Comparison of ENCODE assay signal across 25 cellular contexts in the genomic region with DNA sequence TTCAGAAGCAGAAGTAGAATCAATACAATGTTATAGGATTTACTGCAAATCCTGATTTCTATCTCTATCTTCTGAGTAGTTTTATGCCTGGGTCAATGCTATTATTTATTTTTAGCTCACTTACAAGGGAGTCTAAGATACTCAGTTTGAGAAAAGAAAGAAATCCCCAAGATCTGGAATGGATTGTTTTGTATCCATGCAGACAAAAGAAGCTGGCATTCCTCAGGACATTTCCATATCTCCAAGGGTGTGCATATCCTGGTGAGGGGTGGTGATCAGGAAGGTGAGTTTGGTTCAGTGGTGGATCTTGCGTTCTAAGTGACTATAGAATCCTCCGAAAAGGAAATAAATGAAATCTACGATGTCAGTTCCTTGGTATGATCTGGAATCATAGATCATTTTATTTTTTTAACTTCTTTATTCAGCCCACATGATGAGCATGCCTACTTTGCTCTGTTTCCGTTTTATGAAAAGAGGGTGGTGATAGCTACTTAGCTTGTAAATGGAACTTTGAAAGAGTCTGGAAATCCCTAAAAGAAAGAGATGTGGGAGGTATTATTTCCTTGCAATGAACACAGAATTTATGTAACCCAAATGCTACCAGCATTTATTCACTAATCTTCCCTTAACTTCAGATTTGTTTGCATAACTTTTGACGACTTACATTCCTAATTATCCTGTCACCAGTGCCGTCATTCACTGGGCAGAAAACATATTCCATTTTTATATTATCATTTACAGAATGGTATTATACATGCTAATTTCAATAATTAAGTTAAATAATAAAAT.
"Had no signal": no experiment of that assay in that cellular context is flagged by ENCODE, and none has a peak within 500 bp of the region (broad histone marks: within the 10 kb centered on the region; RNA-seq: fewer than 3 reads in every experiment).

No MANE protein-coding gene starts in this region.

- H3K36me3 Mint-ChIP-seq: natural killer cell treated with Interleukin-12 subunit alpha and Interleukin-12 subunit beta and Interleukin-15 and Interleukin-18, amount 100 ng/mL, for 72 hours had no signal

- H3K27me3 Mint-ChIP-seq: activated CD4-positive, alpha-beta T cell treated with anti-CD3 and anti-CD28 coated beads, Interleukin-2, amount 10 ng/mL, durations not matched to agents 7 days and 5 days; effector memory CD8-positive, alpha-beta T cell had no signal

- H3K4me3 Mint-ChIP-seq: activated CD4-positive, alpha-beta T cell treated with anti-CD3 and anti-CD28 coated beads, Interleukin-2, amount 10 ng/mL, durations not matched to agents 7 days and 5 days; activated CD8-positive, alpha-beta T cell treated with anti-CD3 and anti-CD28 coated beads, Interleukin-2, amount 10 ng/mL, durations not matched to agents 7 days and 5 days; activated naive CD4-positive, alpha-beta T cell treated with anti-CD3 and anti-CD28 coated beads for 36 hours; activated T-cell treated with anti-CD3 and anti-CD28 coated beads, Interleukin-2, amount 50 U/mL, for 24 hours; effector memory CD8-positive, alpha-beta T cell; natural killer cell treated with Interleukin-12 subunit alpha and Interleukin-12 subunit beta and Interleukin-15 and Interleukin-18, amount 100 ng/mL, for 72 hours had no signal

- H3K27me3 ChIP-seq: body of pancreas, tibial artery, uterus had no signal

- H3K36me3 ChIP-seq: lower lobe of right lung, tibial artery, uterus had no signal

- H3K4me1 ChIP-seq: body of pancreas, lower lobe of right lung, tibial artery, uterus had no signal

- H3K4me3 ChIP-seq: body of pancreas, lower lobe of right lung, tibial artery, uterus had no signal

- H3K9me3 ChIP-seq: body of pancreas, lower lobe of right lung, tibial artery, uterus had no signal

- ATAC-seq: activated CD8-positive, alpha-beta T cell treated with anti-CD3 and anti-CD28 coated beads, Interleukin-2, amount 10 ng/mL, durations not matched to agents 7 days and 5 days; body of pancreas; effector memory CD8-positive, alpha-beta T cell; left colon; lower lobe of right lung; natural killer cell treated with Interleukin-12 subunit alpha and Interleukin-12 subunit beta and Interleukin-15 and Interleukin-18, amount 100 ng/mL, for 72 hours; stimulated activated naive CD8-positive, alpha-beta T cell treated with anti-CD3 and anti-CD28 coated beads, Interleukin-15, Interleukin-2, amounts not matched to agents 100 U/mL and 50 U/mL, for 24 hours had no signal

- H3K27ac ChIP-seq: body of pancreas, epithelial cell of prostate, lower lobe of right lung, tibial artery, uterus had no signal

- DNase-seq: activated CD4-positive, alpha-beta T cell treated with anti-CD3 and anti-CD28 coated beads, Interleukin-2, amount 10 ng/mL, durations not matched to agents 7 days and 5 days; activated CD8-positive, alpha-beta T cell treated with anti-CD3 and anti-CD28 coated beads, Interleukin-2, amount 10 ng/mL, durations not matched to agents 7 days and 5 days; activated naive CD4-positive, alpha-beta T cell treated with anti-CD3 and anti-CD28 coated beads for 36 hours; activated T-cell treated with anti-CD3 and anti-CD28 coated beads, Interleukin-2, amount 50 U/mL, for 24 hours; body of pancreas; dermis blood vessel endothelial cell; effector memory CD8-positive, alpha-beta T cell; foreskin melanocyte; islet precursor cell; left colon; lower lobe of right lung; occipital lobe; posterior cingulate gyrus; retina; stimulated activated CD4-positive, alpha-beta T cell treated with anti-CD3 and anti-CD28 coated beads, Interleukin-12 subunit alpha, Interleukin-12 subunit beta, amount 100 ng/mL, for 4 hours; stimulated activated CD4-positive, alpha-beta T cell treated with anti-CD3 and anti-CD28 coated beads, Interleukin-1b, Interleukin-23, amount 100 ng/mL, for 48 hours; stimulated activated naive CD8-positive, alpha-beta T cell treated with anti-CD3 and anti-CD28 coated beads, Interleukin-15, Interleukin-2, amounts not matched to agents 100 U/mL and 50 U/mL, for 24 hours; substantia nigra; T-helper 1 cell; T-helper 9 cell; tibial artery; uterus had no signal

- H3K4me1 Mint-ChIP-seq: activated CD4-positive, alpha-beta T cell treated with anti-CD3 and anti-CD28 coated beads, Interleukin-2, amount 10 ng/mL, durations not matched to agents 7 days and 5 days had no signal

- H3K9me3 Mint-ChIP-seq: activated CD4-positive, alpha-beta T cell treated with anti-CD3 and anti-CD28 coated beads, Interleukin-2, amount 10 ng/mL, durations not matched to agents 7 days and 5 days; activated naive CD4-positive, alpha-beta T cell treated with anti-CD3 and anti-CD28 coated beads for 36 hours; activated T-cell treated with anti-CD3 and anti-CD28 coated beads, Interleukin-2, amount 50 U/mL, for 24 hours; activated T-helper 2 cell treated with anti-CD3 and anti-CD28 coated beads, Interferon-gamma antibody, Interleukin-2, Interleukin-4, amounts not matched to agents 10 μg/mL and 5 μg/mL and 100 μg/mL, durations not matched to agents 14 hours and 24 hours and 36 hours; effector memory CD8-positive, alpha-beta T cell; natural killer cell treated with Interleukin-12 subunit alpha and Interleukin-12 subunit beta and Interleukin-15 and Interleukin-18, amount 100 ng/mL, for 72 hours had no signal

- H3K27ac Mint-ChIP-seq: activated CD4-positive, alpha-beta T cell treated with anti-CD3 and anti-CD28 coated beads, Interleukin-2, amount 10 ng/mL, durations not matched to agents 7 days and 5 days; activated CD8-positive, alpha-beta T cell treated with anti-CD3 and anti-CD28 coated beads, Interleukin-2, amount 10 ng/mL, durations not matched to agents 7 days and 5 days; activated naive CD4-positive, alpha-beta T cell treated with anti-CD3 and anti-CD28 coated beads for 36 hours; activated T-cell treated with anti-CD3 and anti-CD28 coated beads, Interleukin-2, amount 50 U/mL, for 24 hours; activated T-helper 2 cell treated with anti-CD3 and anti-CD28 coated beads, Interferon-gamma antibody, Interleukin-2, Interleukin-4, amounts not matched to agents 10 μg/mL and 5 μg/mL and 100 μg/mL, durations not matched to agents 14 hours and 24 hours and 36 hours; effector memory CD8-positive, alpha-beta T cell; natural killer cell treated with Interleukin-12 subunit alpha and Interleukin-12 subunit beta and Interleukin-15 and Interleukin-18, amount 100 ng/mL, for 72 hours had no signal
